In the genomic region with DNA sequence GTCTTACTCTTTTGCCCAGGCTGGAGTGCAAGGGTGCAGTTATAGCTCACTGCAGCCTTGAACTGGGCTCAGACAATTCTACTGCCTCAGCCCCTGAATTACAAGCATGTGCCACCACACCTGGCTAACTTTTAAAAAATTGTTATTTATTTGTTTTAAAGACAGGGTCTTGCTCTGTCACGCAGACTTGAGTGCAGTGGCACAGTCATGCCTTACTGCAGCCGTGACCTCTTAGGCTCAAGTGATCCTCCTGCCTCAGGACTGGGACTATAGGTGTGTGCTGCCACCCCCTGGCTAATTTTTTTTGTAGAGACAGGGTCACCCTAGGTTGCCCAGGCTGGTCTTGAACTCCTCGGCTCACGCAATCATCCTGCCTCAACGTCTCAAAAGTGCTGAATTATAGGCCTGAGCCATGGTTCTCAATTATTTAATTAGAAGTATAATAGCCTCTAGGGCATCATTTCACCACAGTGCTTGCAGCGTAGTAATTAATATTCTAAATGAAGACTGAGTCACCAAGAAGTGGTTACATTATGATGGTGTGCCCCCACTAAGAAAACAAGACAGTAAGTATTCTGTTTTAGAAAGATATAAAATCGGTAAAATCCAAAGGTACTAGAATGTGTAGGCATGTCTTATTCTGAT, we compare ENCODE assay signal across 9 cellular contexts.
DNase-seq lines count a peak whose midpoint lies in the region; ATAC-seq, FAIRE-seq and TF ChIP-seq lines count a peak whose summit lies in the region.
"Had no signal": no experiment of that assay in that cellular context is flagged by ENCODE, and none has a peak within 500 bp of the region (broad histone marks: within the 10 kb centered on the region; RNA-seq: fewer than 3 reads in every experiment).

No MANE protein-coding gene starts in this region.

- no peak overlapping the region for H3K27ac Mint-ChIP-seq in activated CD8-positive, alpha-beta T cell treated with anti-CD3 and anti-CD28 coated beads, Interleukin-2, amount 10 ng/mL, durations not matched to agents 7 days and 5 days
- H3K27ac Mint-ChIP-seq: activated naive CD8-positive, alpha-beta T cell had no signal

- no peaks in the 10 kb centered on the region for H3K27me3 Mint-ChIP-seq in activated CD8-positive, alpha-beta T cell treated with anti-CD3 and anti-CD28 coated beads, Interleukin-2, amount 10 ng/mL, durations not matched to agents 7 days and 5 days (ENCODE audit: low read depth)
- H3K27me3 Mint-ChIP-seq: activated naive CD8-positive, alpha-beta T cell had no signal

- H3K4me1 Mint-ChIP-seq in activated CD8-positive, alpha-beta T cell treated with anti-CD3 and anti-CD28 coated beads, Interleukin-2, amount 10 ng/mL, durations not matched to agents 7 days and 5 days (ENCODE audit: low read depth): peaks cover 12% of the 10 kb centered on the region

- no peaks in the 10 kb centered on the region for H3K4me1 ChIP-seq in psoas muscle

- no peaks in the 10 kb centered on the region for H3K27me3 ChIP-seq in psoas muscle (ENCODE audit: insufficient read depth in 3 of 3, low read length in 2 of 3)

- POLR2A ChIA-PET in activated CD8-positive, alpha-beta T cell treated with anti-CD3 and anti-CD28 coated beads, Interleukin-2, amount 10 ng/mL, durations not matched to agents 7 days and 5 days (lab: Charles Lee): interaction anchor here (0.7 to 1.0 kb wide), 4 partner anchors 65 to 369 kb away, joined by 3 to 4 read pairs (median 4); no protein-coding TSS in a partner anchor

- H3K9me3 Mint-ChIP-seq in activated CD8-positive, alpha-beta T cell treated with anti-CD3 and anti-CD28 coated beads, Interleukin-2, amount 10 ng/mL, durations not matched to agents 7 days and 5 days (ENCODE audit: insufficient read depth): no peaks in the 10 kb centered on the region

- no peaks in the 10 kb centered on the region for H3K36me3 ChIP-seq in psoas muscle (ENCODE audit: insufficient read depth in 1 of 2, low read depth in 1 of 2)

- H3K9me3 ChIP-seq in psoas muscle: no peaks in the 10 kb centered on the region

- H3K36me3 Mint-ChIP-seq in activated CD8-positive, alpha-beta T cell treated with anti-CD3 and anti-CD28 coated beads, Interleukin-2, amount 10 ng/mL, durations not matched to agents 7 days and 5 days (ENCODE audit: low read depth): peaks cover 3% of the 10 kb centered on the region

- H3K4me3 Mint-ChIP-seq in activated CD8-positive, alpha-beta T cell treated with anti-CD3 and anti-CD28 coated beads, Interleukin-2, amount 10 ng/mL, durations not matched to agents 7 days and 5 days: no peak overlapping the region

- ATAC-seq in GM21529 (IDR thresholded peaks at IDR 0.05; ENCODE audit: unreplicated experiment): peak; percentile 88
- peak; percentile 71 for ATAC-seq in activated CD8-positive, alpha-beta T cell treated with anti-CD3 and anti-CD28 coated beads, Interleukin-2, amount 10 ng/mL, durations not matched to agents 7 days and 5 days
- ATAC-seq in psoas muscle: peak; percentile 62 to 88 (median 84)
- ATAC-seq in HG02938 (IDR thresholded peaks at IDR 0.05; ENCODE audit: unreplicated experiment): no peak

- DNase-seq in MV-4-11 (lab: John Stamatoyannopoulos, UW) (peak; percentile 16), fibroblast of mammary gland (ENCODE audit: low read depth) (peak; percentile 24), psoas muscle (no peak), AG08395 (ENCODE audit: low spot score) (no peak)
- DNase-seq in activated CD8-positive, alpha-beta T cell treated with anti-CD3 and anti-CD28 coated beads, Interleukin-2, amount 10 ng/mL, durations not matched to agents 7 days and 5 days: peak; percentile 37

- WGBS in psoas muscle, 3 donors: 66 to 76% (median 72%) methylated on average over 7 of the region's 7 CpGs

- TF ChIP-seq CTCF in fibroblast of mammary gland (conservative IDR thresholded peaks at IDR 0.05; ENCODE audit: control insufficient read depth, insufficient read depth, low read depth, low read length) (peak; percentile 23), psoas muscle (IDR thresholded peaks at IDR 0.05) (peak; percentile 46)

- H3K27ac ChIP-seq in psoas muscle: no peak overlapping the region

- CTCF ChIA-PET in activated CD8-positive, alpha-beta T cell treated with anti-CD3 and anti-CD28 coated beads, Interleukin-2, amount 10 ng/mL, durations not matched to agents 7 days and 5 days (lab: Charles Lee): interaction anchor here (0.6 to 1.6 kb wide), 12 partner anchors 9 to 151 kb away, joined by 3 to 10 read pairs (median 4); no protein-coding TSS in a partner anchor

- H3K4me3 ChIP-seq in fibroblast of mammary gland (ENCODE audit: control insufficient read depth, low read depth, low read length) (no peak overlapping the region), psoas muscle (no peak overlapping the region)

- FAIRE-seq in G401.6 (lab: Jason Lieb, UNC): peak; percentile 62

- intact Hi-C loops in psoas muscle (cut with DNase I): loop anchor here (2.0 to 10.0 kb wide), 4 partner anchors 50 to 374 kb away; no protein-coding TSS in a partner anchor

Comparison
In these comparisons a context has a peak if more than half of its experiments do, and no peak if none do; other contexts are left out.
1. DNase-seq: peak in MV-4-11 (single experiment), activated CD8-positive, alpha-beta T cell treated with anti-CD3 and anti-CD28 coated beads, Interleukin-2, amount 10 ng/mL, durations not matched to agents 7 days and 5 days (single experiment) and fibroblast of mammary gland (single experiment); none in psoas muscle (0 of 2) and AG08395 (single experiment).